ENCODE assay signal across 9 cellular contexts in genomic region chr9:127910613-127911205, GRCh38. TPM values are rescaled to one million over a fixed set of nuclear protein-coding genes. Genes with fewer than 3 reads are reported as not detected.
DNase-seq lines count a peak whose midpoint lies in the region; ATAC-seq and TF ChIP-seq lines count a peak whose summit lies in the region.
"Had no signal": no experiment of that assay in that cellular context is flagged by ENCODE, and none has a peak within 500 bp of the region (broad histone marks: within the 10 kb centered on the region; RNA-seq: fewer than 3 reads in every experiment).

No MANE protein-coding gene starts in this region.

- POLR2A ChIA-PET in OCI-LY7 (lab: Charles Lee): no interaction called here
- POLR2A ChIA-PET in HEK293T (lab: Yijun Ruan, JAX): no interaction called here

- peak overlapping the region; percentile 96 for H3K27ac Mint-ChIP-seq in activated CD4-positive, alpha-beta T cell treated with anti-CD3 and anti-CD28 coated beads, Interleukin-2, amount 10 ng/mL, durations not matched to agents 24 days and 14 days
- H3K27ac Mint-ChIP-seq in stimulated activated naive B cell treated with anti-CD40 and anti-IgM and Interleukin-4, amounts not matched to agents 10 μg/mL and 1 μg/mL and 100 μg/mL, for 72 hours: peak overlapping the region; percentile 93

- H3K4me1 Mint-ChIP-seq in activated CD4-positive, alpha-beta T cell treated with anti-CD3 and anti-CD28 coated beads, Interleukin-2, amount 10 ng/mL, durations not matched to agents 24 days and 14 days: peaks cover 45% of the 10 kb centered on the region
- H3K4me1 Mint-ChIP-seq in stimulated activated naive B cell treated with anti-CD40 and anti-IgM and Interleukin-4, amounts not matched to agents 10 μg/mL and 1 μg/mL and 100 μg/mL, for 72 hours: peaks cover 39 to 63% of the 10 kb centered on the region in 2 donors

- no peak overlapping the region for H2AFZ ChIP-seq in OCI-LY7 (ENCODE audit: low read length)

- peaks cover 23% of the 10 kb centered on the region for H3K36me3 Mint-ChIP-seq in activated CD4-positive, alpha-beta T cell treated with anti-CD3 and anti-CD28 coated beads, Interleukin-2, amount 10 ng/mL, durations not matched to agents 24 days and 14 days (ENCODE audit: low read depth)
- H3K36me3 Mint-ChIP-seq in stimulated activated naive B cell treated with anti-CD40 and anti-IgM and Interleukin-4, amounts not matched to agents 10 μg/mL and 1 μg/mL and 100 μg/mL, for 72 hours: peaks cover 34 to 55% of the 10 kb centered on the region in 2 donors

- BruUV-seq in OCI-LY7 (replicated peaks; lab: Mats Ljungman, UMichigan): no TSS peak

- H3K9me3 Mint-ChIP-seq in activated CD4-positive, alpha-beta T cell treated with anti-CD3 and anti-CD28 coated beads, Interleukin-2, amount 10 ng/mL, durations not matched to agents 24 days and 14 days: no peaks in the 10 kb centered on the region
- no peaks in the 10 kb centered on the region for H3K9me3 Mint-ChIP-seq in stimulated activated naive B cell treated with anti-CD40 and anti-IgM and Interleukin-4, amounts not matched to agents 10 μg/mL and 1 μg/mL and 100 μg/mL, for 72 hours

- H3K9me2 ChIP-seq in OCI-LY7 (ENCODE audit: insufficient read depth, low read length): no peaks in the 10 kb centered on the region

- H3K27ac ChIP-seq in OCI-LY7 (ENCODE audit: low read depth, low read length, poor library complexity, severe bottlenecking): peak overlapping the region; percentile 65

- peaks cover 76% of the 10 kb centered on the region for H3K36me3 ChIP-seq in OCI-LY7 (ENCODE audit: insufficient read depth, low read length)

- ATAC-seq in stimulated activated naive B cell treated with anti-CD40 and anti-IgM and Interleukin-4, amounts not matched to agents 10 μg/mL and 1 μg/mL and 100 μg/mL, for 72 hours (replicated peaks): no peak
- ATAC-seq in HG02588 (IDR thresholded peaks at IDR 0.05; ENCODE audit: unreplicated experiment): no peak

- H3K9me3 ChIP-seq in OCI-LY7 (ENCODE audit: low read length): no peaks in the 10 kb centered on the region

- intact Hi-C loops in activated CD4-positive, alpha-beta T cell treated with anti-CD3 and anti-CD28 coated beads, Interleukin-2, amount 10 ng/mL, durations not matched to agents 24 days and 14 days (cut with micrococcal nuclease): no loop called here
- intact Hi-C loops in OCI-LY7 (cut with micrococcal nuclease; ENCODE audit: unreplicated experiment): no loop called here

- H3K4me3 ChIP-seq in OCI-LY7 (ENCODE audit: low read depth, low read length, poor library complexity, severe bottlenecking) (peak overlapping the region; percentile 32), epithelial cell of proximal tubule (ENCODE audit: low read depth, low read length) (no peak overlapping the region)

- peak overlapping the region; percentile 61 for H3K4me3 Mint-ChIP-seq in activated CD4-positive, alpha-beta T cell treated with anti-CD3 and anti-CD28 coated beads, Interleukin-2, amount 10 ng/mL, durations not matched to agents 24 days and 14 days
- H3K4me3 Mint-ChIP-seq in stimulated activated naive B cell treated with anti-CD40 and anti-IgM and Interleukin-4, amounts not matched to agents 10 μg/mL and 1 μg/mL and 100 μg/mL, for 72 hours: peak overlapping the region in 1 of 2 donors; percentile 52

- H3K4me1 ChIP-seq in OCI-LY7 (ENCODE audit: insufficient read depth, low read length, poor library complexity, severe bottlenecking): peaks cover 68% of the 10 kb centered on the region

- CTCF ChIA-PET in OCI-LY7 (lab: Charles Lee; ENCODE audit: unreplicated experiment): interaction anchor here (1.0 kb wide), 1 partner anchor 11 kb away, joined by 3 read pairs; no protein-coding TSS in a partner anchor
- CTCF ChIA-PET in HEK293T (lab: Yijun Ruan, JAX): no interaction called here

- 0 out of 2 replicates have a peak, but pooled peaks cover 3% of the 10 kb centered on the region for H4K20me1 ChIP-seq in OCI-LY7 (ENCODE audit: insufficient read depth, low read length)

- H3K79me2 ChIP-seq in OCI-LY7 (ENCODE audit: insufficient read depth, low read depth, low read length): peaks cover 30% of the 10 kb centered on the region

- H3K27me3 Mint-ChIP-seq in activated CD4-positive, alpha-beta T cell treated with anti-CD3 and anti-CD28 coated beads, Interleukin-2, amount 10 ng/mL, durations not matched to agents 24 days and 14 days: no peaks in the 10 kb centered on the region
- no peaks in the 10 kb centered on the region for H3K27me3 Mint-ChIP-seq in stimulated activated naive B cell treated with anti-CD40 and anti-IgM and Interleukin-4, amounts not matched to agents 10 μg/mL and 1 μg/mL and 100 μg/mL, for 72 hours

- H3K4me2 ChIP-seq in OCI-LY7 (ENCODE audit: low read length): peak overlapping the region; percentile 57

- peak; percentile 76 for DNase-seq in activated CD4-positive, alpha-beta T cell treated with anti-CD3 and anti-CD28 coated beads, Interleukin-2, amount 10 ng/mL, durations not matched to agents 24 days and 14 days
- no peak for DNase-seq in activated CD4-positive, alpha-beta T cell treated with anti-CD3 and anti-CD28 coated beads for 48 hours
- DNase-seq in OCI-LY7 (ENCODE audit: low spot score): no peak
- no peak for DNase-seq in epithelial cell of proximal tubule (ENCODE audit: low read depth)
- no peak for DNase-seq in stimulated activated naive B cell treated with anti-CD40 and anti-IgM and Interleukin-4, amounts not matched to agents 10 μg/mL and 1 μg/mL and 100 μg/mL, for 72 hours
- DNase-seq in hepatic stellate cell (ENCODE audit: low spot score): no peak
- DNase-seq in HEK293T (ENCODE audit: extremely low spot score): no peak
- DNase-seq: GF-D8 had no signal

- TF ChIP-seq CTCF in OCI-LY7 (conservative IDR thresholded peaks at IDR 0.05; ENCODE audit: low read length): peak; percentile 62
- TF ChIP-seq CTCF in epithelial cell of proximal tubule (conservative IDR thresholded peaks at IDR 0.05; ENCODE audit: low read depth, low read length): peak; percentile 58

TF ChIP-seq in HEK293T, 16 proteins besides CTCF, POLR2A, EP300 and RAD21:
- TF ChIP-seq HDGF (IDR thresholded peaks at IDR 0.05; ENCODE audit: borderline replicate concordance) (no peak), L3MBTL2 (conservative IDR thresholded peaks at IDR 0.05) (no peak), ZNF384 (IDR thresholded peaks at IDR 0.05) (no peak), ELF4 (IDR thresholded peaks at IDR 0.05) (no peak), BHLHE40 (IDR thresholded peaks at IDR 0.05; ENCODE audit: borderline replicate concordance) (no peak), SP1 (IDR thresholded peaks at IDR 0.05) (no peak), CTBP1 (IDR thresholded peaks at IDR 0.05; ENCODE audit: borderline replicate concordance) (no peak), ARNT (IDR thresholded peaks at IDR 0.05) (no peak), FOXM1 (IDR thresholded peaks at IDR 0.05; ENCODE audit: borderline replicate concordance) (no peak), LEF1 (IDR thresholded peaks at IDR 0.05; ENCODE audit: borderline replicate concordance) (no peak), FOXA1 (IDR thresholded peaks at IDR 0.05) (no peak), NFRKB (IDR thresholded peaks at IDR 0.05) (no peak), SUZ12 (IDR thresholded peaks at IDR 0.05) (no peak), FOXK2 (IDR thresholded peaks at IDR 0.05) (no peak), TARDBP (IDR thresholded peaks at IDR 0.05) (no peak)
- TF ChIP-seq, protein P1, sequence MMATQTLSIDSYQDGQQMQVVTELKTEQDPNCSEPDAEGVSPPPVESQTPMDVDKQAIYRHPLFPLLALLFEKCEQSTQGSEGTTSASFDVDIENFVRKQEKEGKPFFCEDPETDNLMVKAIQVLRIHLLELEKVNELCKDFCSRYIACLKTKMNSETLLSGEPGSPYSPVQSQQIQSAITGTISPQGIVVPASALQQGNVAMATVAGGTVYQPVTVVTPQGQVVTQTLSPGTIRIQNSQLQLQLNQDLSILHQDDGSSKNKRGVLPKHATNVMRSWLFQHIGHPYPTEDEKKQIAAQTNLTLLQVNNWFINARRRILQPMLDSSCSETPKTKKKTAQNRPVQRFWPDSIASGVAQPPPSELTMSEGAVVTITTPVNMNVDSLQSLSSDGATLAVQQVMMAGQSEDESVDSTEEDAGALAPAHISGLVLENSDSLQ (IDR thresholded peaks at IDR 0.05): no peak

RNA-seq across cellular contexts. Expression of gene ST6GALNAC4, which starts 6.1 kb away (rescaled TPM):
- total RNA-seq in activated CD4-positive, alpha-beta T cell treated with anti-CD3 and anti-CD28 coated beads, Interleukin-2, amount 10 ng/mL, durations not matched to agents 24 days and 14 days: 28.0 and 28.3 TPM in 2 replicates
- total RNA-seq in OCI-LY7 (2014; rRNA removed; shearing (Covaris generic)): 112 and 180 TPM in 2 replicates
- total RNA-seq in OCI-LY7 (2022) (118 and 125 TPM in 2 replicates), epithelial cell of proximal tubule (27.4 and 28.2 TPM in 2 replicates)

RNA-seq across cellular contexts. Expression of gene ST6GALNAC6, which starts 11.3 kb away (rescaled TPM):
- 53.3 and 61.2 TPM in 2 replicates for total RNA-seq in activated CD4-positive, alpha-beta T cell treated with anti-CD3 and anti-CD28 coated beads, Interleukin-2, amount 10 ng/mL, durations not matched to agents 24 days and 14 days
- 38.8 and 43.7 TPM in 2 replicates for total RNA-seq in OCI-LY7 (2014; rRNA removed; shearing (Covaris generic))
- 51.3 and 52.7 TPM in 2 replicates for total RNA-seq in OCI-LY7 (2022)
- total RNA-seq in epithelial cell of proximal tubule: 23.5 and 25.8 TPM in 2 replicates

RNA-seq across cellular contexts. Expression of gene PIP5KL1, which starts 19.9 kb away (rescaled TPM):
- 0.89 and 0.90 TPM in 2 replicates for total RNA-seq in activated CD4-positive, alpha-beta T cell treated with anti-CD3 and anti-CD28 coated beads, Interleukin-2, amount 10 ng/mL, durations not matched to agents 24 days and 14 days
- total RNA-seq in OCI-LY7 (2014; rRNA removed; shearing (Covaris generic)): 0.59 and 0.95 TPM in 2 replicates
- 4.4 and 4.6 TPM in 2 replicates for total RNA-seq in OCI-LY7 (2022)
- 0.87 and 6.9 TPM in 2 replicates for total RNA-seq in epithelial cell of proximal tubule

RNA-seq across cellular contexts. Expression of gene DPM2, which starts 26.9 kb away (rescaled TPM):
- 62.7 and 65.1 TPM in 2 replicates for total RNA-seq in activated CD4-positive, alpha-beta T cell treated with anti-CD3 and anti-CD28 coated beads, Interleukin-2, amount 10 ng/mL, durations not matched to agents 24 days and 14 days
- 31.6 and 49.7 TPM in 2 replicates for total RNA-seq in OCI-LY7 (2014; rRNA removed; shearing (Covaris generic))
- total RNA-seq in OCI-LY7 (2022): 47.7 and 50.7 TPM in 2 replicates
- 26.2 and 26.5 TPM in 2 replicates for total RNA-seq in epithelial cell of proximal tubule

RNA-seq across cellular contexts. Expression of gene AK1, which starts 33.2 kb away (rescaled TPM):
- 18.0 and 19.9 TPM in 2 replicates for total RNA-seq in activated CD4-positive, alpha-beta T cell treated with anti-CD3 and anti-CD28 coated beads, Interleukin-2, amount 10 ng/mL, durations not matched to agents 24 days and 14 days
- total RNA-seq in OCI-LY7 (2014; rRNA removed; shearing (Covaris generic)): 10.7 and 19.5 TPM in 2 replicates
- total RNA-seq in OCI-LY7 (2022): 21.6 and 22.6 TPM in 2 replicates
- total RNA-seq in epithelial cell of proximal tubule: 48.1 and 58.3 TPM in 2 replicates
